Comparison of ENCODE assay signal across 1 cellular context in the genomic region with DNA sequence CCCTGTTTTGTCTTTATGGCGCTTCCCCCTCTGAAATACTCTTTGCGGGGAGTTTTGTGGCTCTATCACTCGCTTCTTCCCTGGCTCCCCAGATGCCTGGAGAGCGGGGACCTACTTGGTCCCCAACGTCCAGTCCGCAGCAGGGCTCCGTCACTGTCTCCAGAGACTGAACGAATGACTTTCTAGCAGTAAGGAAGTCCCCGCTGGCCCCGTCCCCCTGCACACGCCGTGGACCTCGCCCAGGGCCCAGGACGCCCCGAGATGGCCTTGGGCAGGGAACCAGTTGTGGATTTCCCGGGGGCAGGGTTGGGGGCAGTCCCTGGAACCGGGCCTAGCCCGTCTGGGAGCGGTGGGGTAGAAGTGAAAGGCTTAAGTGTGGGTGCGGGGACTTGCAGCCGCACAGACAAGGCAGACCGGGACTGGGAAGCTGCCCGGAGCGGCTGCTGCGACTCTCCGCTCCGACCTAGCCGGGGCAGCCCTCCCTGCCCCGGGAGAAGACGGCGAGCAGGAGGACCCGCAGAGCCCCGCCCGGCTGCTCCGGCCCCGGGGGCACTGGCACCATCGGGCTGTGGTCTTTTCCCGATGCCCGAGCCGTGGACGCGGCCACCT.
TF ChIP-seq lines count a peak whose summit lies in the region.

No MANE protein-coding gene starts in this region.

TF ChIP-seq in GM23338, 12 proteins besides CTCF, POLR2A, EP300 and RAD21 (continued from another document):
- TF ChIP-seq, protein P1, sequence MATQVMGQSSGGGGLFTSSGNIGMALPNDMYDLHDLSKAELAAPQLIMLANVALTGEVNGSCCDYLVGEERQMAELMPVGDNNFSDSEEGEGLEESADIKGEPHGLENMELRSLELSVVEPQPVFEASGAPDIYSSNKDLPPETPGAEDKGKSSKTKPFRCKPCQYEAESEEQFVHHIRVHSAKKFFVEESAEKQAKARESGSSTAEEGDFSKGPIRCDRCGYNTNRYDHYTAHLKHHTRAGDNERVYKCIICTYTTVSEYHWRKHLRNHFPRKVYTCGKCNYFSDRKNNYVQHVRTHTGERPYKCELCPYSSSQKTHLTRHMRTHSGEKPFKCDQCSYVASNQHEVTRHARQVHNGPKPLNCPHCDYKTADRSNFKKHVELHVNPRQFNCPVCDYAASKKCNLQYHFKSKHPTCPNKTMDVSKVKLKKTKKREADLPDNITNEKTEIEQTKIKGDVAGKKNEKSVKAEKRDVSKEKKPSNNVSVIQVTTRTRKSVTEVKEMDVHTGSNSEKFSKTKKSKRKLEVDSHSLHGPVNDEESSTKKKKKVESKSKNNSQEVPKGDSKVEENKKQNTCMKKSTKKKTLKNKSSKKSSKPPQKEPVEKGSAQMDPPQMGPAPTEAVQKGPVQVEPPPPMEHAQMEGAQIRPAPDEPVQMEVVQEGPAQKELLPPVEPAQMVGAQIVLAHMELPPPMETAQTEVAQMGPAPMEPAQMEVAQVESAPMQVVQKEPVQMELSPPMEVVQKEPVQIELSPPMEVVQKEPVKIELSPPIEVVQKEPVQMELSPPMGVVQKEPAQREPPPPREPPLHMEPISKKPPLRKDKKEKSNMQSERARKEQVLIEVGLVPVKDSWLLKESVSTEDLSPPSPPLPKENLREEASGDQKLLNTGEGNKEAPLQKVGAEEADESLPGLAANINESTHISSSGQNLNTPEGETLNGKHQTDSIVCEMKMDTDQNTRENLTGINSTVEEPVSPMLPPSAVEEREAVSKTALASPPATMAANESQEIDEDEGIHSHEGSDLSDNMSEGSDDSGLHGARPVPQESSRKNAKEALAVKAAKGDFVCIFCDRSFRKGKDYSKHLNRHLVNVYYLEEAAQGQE (IDR thresholded peaks at IDR 0.05; ENCODE audit: unreplicated experiment), result no peak
- no peak for TF ChIP-seq STAT1 (IDR thresholded peaks at IDR 0.05; ENCODE audit: unreplicated experiment)
- TF ChIP-seq ETS1 (IDR thresholded peaks at IDR 0.05), result no peak
- TF ChIP-seq NANOG (IDR thresholded peaks at IDR 0.05; ENCODE audit: borderline replicate concordance), result no peak
- TF ChIP-seq JUNB (IDR thresholded peaks at IDR 0.05; ENCODE audit: unreplicated experiment), result no peak
